8 cellular contexts compared by ENCODE assay signal in the genomic region with DNA sequence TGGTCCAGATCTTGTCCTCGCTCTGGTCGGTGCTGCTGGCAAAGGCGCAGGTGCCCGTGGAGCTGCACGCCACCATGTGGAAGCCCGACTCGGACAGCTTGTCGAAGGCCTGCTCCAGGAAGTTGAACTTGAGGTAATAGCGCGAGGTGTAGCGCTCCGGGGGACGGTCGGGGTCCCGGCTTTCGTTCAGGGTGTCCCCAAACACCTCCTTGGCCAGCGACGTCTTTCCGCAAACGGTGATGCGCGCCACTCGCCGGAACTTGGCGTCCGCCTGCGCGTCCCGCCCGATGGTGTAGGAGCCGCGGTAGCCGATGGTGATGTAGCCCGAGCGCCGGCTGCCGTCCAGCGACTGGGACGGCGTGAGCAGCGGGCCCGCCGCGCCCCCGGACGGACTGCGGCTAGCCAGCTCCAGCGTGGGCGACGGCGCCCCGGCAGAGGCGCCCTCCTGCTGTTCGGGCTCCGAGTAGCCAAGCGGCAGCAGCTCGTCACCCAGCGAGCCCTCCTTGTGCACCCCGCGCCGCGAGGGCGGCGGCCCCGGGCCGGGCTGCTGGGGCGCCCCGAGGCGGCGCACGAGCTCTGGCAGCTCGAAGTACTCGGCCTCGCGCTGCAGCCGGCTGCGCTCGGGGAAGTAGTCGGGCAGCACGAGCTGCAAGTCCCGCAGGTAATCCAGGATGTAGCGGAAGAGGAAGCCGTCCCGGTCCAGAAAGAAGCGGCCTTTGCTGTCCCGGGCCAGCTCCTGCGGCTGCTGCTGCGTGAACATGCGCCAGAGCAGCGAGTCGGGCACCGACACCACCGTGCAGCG. TPM values are rescaled to one million over a fixed set of nuclear protein-coding genes. Genes with fewer than 3 reads are reported as not detected.
DNase-seq lines count a peak whose midpoint lies in the region; ATAC-seq and TF ChIP-seq lines count a peak whose summit lies in the region.

No MANE protein-coding gene starts in this region.

- 0% methylated on average over 6 to 45 of the region's 94 CpGs for WGBS in upper lobe of left lung, 2 donors

- H3K36me3 ChIP-seq in Caco-2 (ENCODE audit: control insufficient read depth, insufficient read depth, low read length) (no peaks in the 10 kb centered on the region), osteoblast (ENCODE audit: insufficient read depth, low read length) (no peaks in the 10 kb centered on the region), upper lobe of left lung (no peaks in the 10 kb centered on the region)

- ATAC-seq in GM19463 (IDR thresholded peaks at IDR 0.05; ENCODE audit: unreplicated experiment) (peak; percentile 35), HG03571 (IDR thresholded peaks at IDR 0.05; ENCODE audit: unreplicated experiment) (peak; percentile 41), upper lobe of left lung (ENCODE audit: low FRiP score in 2 of 2) (peak; percentile 64 to 77)

- BruUV-seq in Caco-2 (replicated peaks; lab: Mats Ljungman, UMichigan): no TSS peak

- peak in 1 of 4 donors; percentile 13 for TF ChIP-seq POLR2A in upper lobe of left lung (IDR thresholded peaks at IDR 0.05)

- POLR2A ChIA-PET in Caco-2 (lab: Charles Lee): interaction anchor here (1.0 kb wide), 1 partner anchor 19 kb away, joined by 3 read pairs; no protein-coding TSS in a partner anchor

- peak overlapping the region; percentile 93 for H3K4me2 ChIP-seq in osteoblast (ENCODE audit: insufficient read depth, low read length)

- H3K9me3 ChIP-seq in Caco-2: no peaks in the 10 kb centered on the region
- H3K9me3 ChIP-seq in osteoblast (ENCODE audit: low read depth, low read length): no peaks in the 10 kb centered on the region
- no peaks in the 10 kb centered on the region for H3K9me3 ChIP-seq in upper lobe of left lung

- H3K79me2 ChIP-seq in osteoblast (ENCODE audit: insufficient read depth, low read length): peaks cover 27% of the 10 kb centered on the region

- peak overlapping the region; percentile 35 for H3K27ac Mint-ChIP-seq in Caco-2 (ENCODE audit: unreplicated experiment)
- peak overlapping the region; percentile 87 for H3K27ac Mint-ChIP-seq in activated naive CD4-positive, alpha-beta T cell treated with anti-CD3 and anti-CD28 coated beads, Interleukin-2, amount 10 ng/mL, durations not matched to agents 7 days and 5 days

- H4K20me1 ChIP-seq in osteoblast (ENCODE audit: insufficient read depth, low read length): no peaks in the 10 kb centered on the region

- H3K36me3 Mint-ChIP-seq in Caco-2 (ENCODE audit: insufficient read depth, unreplicated experiment): peaks cover 13% of the 10 kb centered on the region
- H3K36me3 Mint-ChIP-seq in activated naive CD4-positive, alpha-beta T cell treated with anti-CD3 and anti-CD28 coated beads, Interleukin-2, amount 10 ng/mL, durations not matched to agents 7 days and 5 days: peaks cover 10% of the 10 kb centered on the region

- H3K27me3 ChIP-seq in Caco-2 (replicated peaks; ENCODE audit: control insufficient read depth, insufficient read depth, low read length): no peaks in the 10 kb centered on the region; the same call in 1 of the 2 replicates
- no peaks in the 10 kb centered on the region for H3K27me3 ChIP-seq in osteoblast (ENCODE audit: insufficient read depth, low read length)
- H3K27me3 ChIP-seq in upper lobe of left lung: no peaks in the 10 kb centered on the region

- 0 out of 2 replicates have a peak, but pooled peaks cover 15% of the 10 kb centered on the region for H3K4me1 ChIP-seq in Caco-2
- H3K4me1 ChIP-seq in osteoblast (ENCODE audit: insufficient read depth, low read length): peaks cover 46% of the 10 kb centered on the region
- peaks cover 3 to 42% (median 18%) of the 10 kb centered on the region in 4 donors for H3K4me1 ChIP-seq in upper lobe of left lung

- intact Hi-C loops in Caco-2 (cut with micrococcal nuclease; ENCODE audit: unreplicated experiment): loop anchor here (1.0 to 5.0 kb wide), 4 partner anchors 63 to 1198 kb away; no protein-coding TSS in a partner anchor

- H3K4me1 Mint-ChIP-seq in Caco-2 (ENCODE audit: low read depth, unreplicated experiment): peaks cover 14% of the 10 kb centered on the region
- H3K4me1 Mint-ChIP-seq in activated naive CD4-positive, alpha-beta T cell treated with anti-CD3 and anti-CD28 coated beads, Interleukin-2, amount 10 ng/mL, durations not matched to agents 7 days and 5 days: peaks cover 44% of the 10 kb centered on the region

- TF ChIP-seq CTCF in Caco-2 (IDR thresholded peaks at IDR 0.05; ENCODE audit: insufficient read depth in 1 of 2, low read depth in 1 of 2, low read length in 1 of 2, severe bottlenecking in 1 of 2, unreplicated experiment in 1 of 2) (peak; percentile 8 to 40), osteoblast (IDR thresholded peaks at IDR 0.05; ENCODE audit: extremely low read depth, low read depth, low read length) (peak; percentile 22), upper lobe of left lung (IDR thresholded peaks at IDR 0.05) (peak in 4 of 6 experiments; percentile 31 to 66 (median 44))

- peaks cover 22% of the 10 kb centered on the region for H3K27me3 Mint-ChIP-seq in Caco-2 (ENCODE audit: insufficient read depth, unreplicated experiment)
- peaks cover 34% of the 10 kb centered on the region for H3K27me3 Mint-ChIP-seq in activated naive CD4-positive, alpha-beta T cell treated with anti-CD3 and anti-CD28 coated beads, Interleukin-2, amount 10 ng/mL, durations not matched to agents 7 days and 5 days

- H3K4me3 ChIP-seq in Caco-2 (ENCODE audit: low read depth, low read length): peak overlapping the region; percentile 56
- peak overlapping the region; percentile 83 for H3K4me3 ChIP-seq in osteoblast (ENCODE audit: insufficient read depth, low read length)
- peak overlapping the region; percentile 49 to 79 (median 66) for H3K4me3 ChIP-seq in upper lobe of left lung

- H3K9me3 Mint-ChIP-seq in Caco-2 (ENCODE audit: unreplicated experiment): no peaks in the 10 kb centered on the region
- no peaks in the 10 kb centered on the region for H3K9me3 Mint-ChIP-seq in activated naive CD4-positive, alpha-beta T cell treated with anti-CD3 and anti-CD28 coated beads, Interleukin-2, amount 10 ng/mL, durations not matched to agents 7 days and 5 days

- peak overlapping the region; percentile 79 for H3K4me3 Mint-ChIP-seq in Caco-2 (ENCODE audit: unreplicated experiment)
- peak overlapping the region; percentile 88 for H3K4me3 Mint-ChIP-seq in activated naive CD4-positive, alpha-beta T cell treated with anti-CD3 and anti-CD28 coated beads, Interleukin-2, amount 10 ng/mL, durations not matched to agents 7 days and 5 days

- no peak for TF ChIP-seq EP300 in upper lobe of left lung (IDR thresholded peaks at IDR 0.05)

- CTCF ChIA-PET in Caco-2 (lab: Charles Lee): interaction anchor here (0.6 to 1.1 kb wide), 7 partner anchors 63 to 1231 kb away, joined by 3 to 9 read pairs (median 3); no protein-coding TSS in a partner anchor
- CTCF ChIA-PET in activated naive CD4-positive, alpha-beta T cell treated with anti-CD3 and anti-CD28 coated beads, Interleukin-2, amount 10 ng/mL, durations not matched to agents 7 days and 5 days (lab: Charles Lee): interaction anchor here (1.1 to 5.3 kb wide), 11 partner anchors 9 to 1009 kb away, joined by 3 to 38 read pairs (median 4); partner anchors contain the start of gene CLN5

- H3K27ac ChIP-seq in osteoblast (ENCODE audit: low read depth, low read length) (peak overlapping the region; percentile 20), upper lobe of left lung (peak overlapping the region; percentile 88 to 93 (median 92))

- DNase-seq in Caco-2 (peak; percentile 55 to 59), SHP77 (lab: John Stamatoyannopoulos, UW) (peak; percentile 68 to 74), germinal center (ENCODE audit: low spot score) (peak; percentile 61), osteoblast (ENCODE audit: insufficient read length, low spot score, missing footprints) (peak; percentile 92), upper lobe of left lung (peak; percentile 88 to 94)
- DNase-seq in activated naive CD4-positive, alpha-beta T cell treated with anti-CD3 and anti-CD28 coated beads, Interleukin-2, amount 10 ng/mL, durations not matched to agents 7 days and 5 days: peak; percentile 70

- peak overlapping the region; percentile 94 for H2AFZ ChIP-seq in osteoblast (ENCODE audit: low read length)

RNA-seq across cellular contexts. Expression of gene KCTD12, which starts 0.8 kb away (rescaled TPM):
- total RNA-seq in Caco-2 (2022) (1.8 and 3.2 TPM in 2 replicates), osteoblast (29.0 and 56.0 TPM in 2 replicates), upper lobe of left lung (100 to 1,000 TPM in 2 of 6 donors, 10 to 100 TPM in 4; 40.9 to 165 (median 85.6) TPM)

Comparison
In these comparisons a context has a peak if more than half of its experiments do, and no peak if none do; other contexts are left out.
1. Peak in every context shown above with its lines: DNase-seq, ATAC-seq, H3K4me3 ChIP-seq and H3K27ac ChIP-seq.